ENCODE assay signal across 9 cellular contexts in genomic region chr12:46364777-46365580, GRCh38. TPM values are rescaled to one million over a fixed set of nuclear protein-coding genes. Genes with fewer than 3 reads are reported as not detected.
DNase-seq lines count a peak whose midpoint lies in the region; ATAC-seq and TF ChIP-seq lines count a peak whose summit lies in the region.
"Had no signal": no experiment of that assay in that cellular context is flagged by ENCODE, and none has a peak within 500 bp of the region (broad histone marks: within the 10 kb centered on the region; RNA-seq: fewer than 3 reads in every experiment).

No MANE protein-coding gene starts in this region.

- 100% methylated on average over 2 of the region's 3 CpGs; no CpG with 5 or more reads in 1 of the 2 experiments for WGBS in mesodermal cell (ENCODE audit: insufficient coverage in 2 of 2), 2 experiments

- no peak overlapping the region for H2AFZ ChIP-seq in Loucy (ENCODE audit: low read length)

- peaks cover 90% of the 10 kb centered on the region for H3K79me2 ChIP-seq in Loucy (ENCODE audit: insufficient read depth, low read length)

- no peaks in the 10 kb centered on the region for H3K9me2 ChIP-seq in Loucy (replicated peaks; ENCODE audit: low read depth, low read length)

- POLR2A ChIA-PET in A673 (lab: Charles Lee; ENCODE audit: low non-redundant PET): interaction anchor here (0.6 to 0.7 kb wide), 4 partner anchors 12 to 466 kb away, joined by 3 to 6 read pairs (median 4); no protein-coding TSS in a partner anchor

- no peaks in the 10 kb centered on the region; the same call in 1 of the 2 replicates for H3F3A ChIP-seq in Loucy (ENCODE audit: low read depth)

- TF ChIP-seq CTCF in A673 (conservative IDR thresholded peaks at IDR 0.05; ENCODE audit: low read depth, low read length) (no peak), Loucy (conservative IDR thresholded peaks at IDR 0.05; ENCODE audit: low read length) (no peak), coronary artery (IDR thresholded peaks at IDR 0.05) (no peak)

- BruUV-seq in A673 (replicated peaks; lab: Mats Ljungman, UMichigan): no TSS peak

- H3K9ac ChIP-seq in Loucy (ENCODE audit: low read depth, low read length, poor library complexity, severe bottlenecking): peak overlapping the region; percentile 97

- H3K9me3 ChIP-seq in A673 (ENCODE audit: low read depth, low read length, poor library complexity, severe bottlenecking) (no peaks in the 10 kb centered on the region), Loucy (ENCODE audit: insufficient read depth, low read depth, low read length) (no peaks in the 10 kb centered on the region), mesodermal cell (ENCODE audit: control insufficient read depth, low read length) (no peaks in the 10 kb centered on the region)

- H3K4me3 ChIP-seq in A673 (ENCODE audit: low read depth, low read length, poor library complexity, severe bottlenecking) (no peak overlapping the region), Loucy (ENCODE audit: low read length, poor library complexity, severe bottlenecking) (peak overlapping the region; percentile 95), coronary artery (peak overlapping the region; percentile 90), mesodermal cell (ENCODE audit: extremely low read depth, insufficient read depth, low read length, poor library complexity, severe bottlenecking) (peak overlapping the region; percentile 79)

- peaks cover 75% of the 10 kb centered on the region for H3K4me1 ChIP-seq in A673 (ENCODE audit: insufficient read depth, low read length, poor library complexity, severe bottlenecking)
- peaks cover 81% of the 10 kb centered on the region for H3K4me1 ChIP-seq in Loucy (ENCODE audit: insufficient read depth, low read length, poor library complexity, severe bottlenecking)
- H3K4me1 ChIP-seq in mesodermal cell (ENCODE audit: control insufficient read depth, insufficient read depth, low read length, poor library complexity, severe bottlenecking): peaks cover 13% of the 10 kb centered on the region

- intact Hi-C loops in A673 (cut with micrococcal nuclease; ENCODE audit: unreplicated experiment): no loop called here

- CTCF ChIA-PET in A673 (lab: Charles Lee): no interaction called here

- H3K36me3 ChIP-seq in A673 (ENCODE audit: insufficient read depth, low read length, poor library complexity, severe bottlenecking) (peaks cover 100% of the 10 kb centered on the region), Loucy (ENCODE audit: insufficient read depth, low read length) (peaks cover 100% of the 10 kb centered on the region), mesodermal cell (ENCODE audit: control insufficient read depth, insufficient read depth, low read length) (peaks cover 97% of the 10 kb centered on the region)

- peak; percentile 77 for DNase-seq in A673 (ENCODE audit: low spot score)
- no peak for DNase-seq in coronary artery (ENCODE audit: low spot score)
- no peak for DNase-seq in SIG-M5 (lab: John Stamatoyannopoulos, UW)
- no peak for DNase-seq in SW480 (ENCODE audit: low spot score)
- DNase-seq in activated CD4-positive, CD25-positive, alpha-beta regulatory T cell (lab: John Stamatoyannopoulos, UW): no peak
- DNase-seq: naive B cell had no signal

- H3K27me3 ChIP-seq in A673 (replicated peaks; ENCODE audit: insufficient read depth, low read depth, low read length, poor library complexity) (no peaks in the 10 kb centered on the region), Loucy (ENCODE audit: insufficient read depth, low read length, poor library complexity, severe bottlenecking) (no peaks in the 10 kb centered on the region)

- no peak for ATAC-seq in HG03460 (IDR thresholded peaks at IDR 0.05; ENCODE audit: unreplicated experiment)

- peak overlapping the region; percentile 95 for H3K4me2 ChIP-seq in Loucy (ENCODE audit: low read depth, low read length, poor library complexity, severe bottlenecking)

- H4K20me1 ChIP-seq in Loucy (ENCODE audit: insufficient read depth, low read length, poor library complexity, severe bottlenecking): peaks cover 100% of the 10 kb centered on the region

- no peak overlapping the region for H3K27ac ChIP-seq in A673 (ENCODE audit: low read depth, low read length, poor library complexity, severe bottlenecking)
- H3K27ac ChIP-seq in coronary artery: peak overlapping the region; percentile 4 to 19
- peak overlapping the region; percentile 52 for H3K27ac ChIP-seq in mesodermal cell (ENCODE audit: low read depth, low read length, severe bottlenecking)

RNA-seq across cellular contexts. Expression of gene SLC38A2, which starts 7.6 kb away (rescaled TPM):
- 395 and 440 TPM in 2 replicates for total RNA-seq in A673 (2021)
- polyA plus RNA-seq in mesodermal cell (2013, experiment 1 of 2): 343 TPM
- polyA plus RNA-seq in mesodermal cell (2013, experiment 2 of 2): 332 TPM
